9 cellular contexts compared by ENCODE assay signal in the genomic region with DNA sequence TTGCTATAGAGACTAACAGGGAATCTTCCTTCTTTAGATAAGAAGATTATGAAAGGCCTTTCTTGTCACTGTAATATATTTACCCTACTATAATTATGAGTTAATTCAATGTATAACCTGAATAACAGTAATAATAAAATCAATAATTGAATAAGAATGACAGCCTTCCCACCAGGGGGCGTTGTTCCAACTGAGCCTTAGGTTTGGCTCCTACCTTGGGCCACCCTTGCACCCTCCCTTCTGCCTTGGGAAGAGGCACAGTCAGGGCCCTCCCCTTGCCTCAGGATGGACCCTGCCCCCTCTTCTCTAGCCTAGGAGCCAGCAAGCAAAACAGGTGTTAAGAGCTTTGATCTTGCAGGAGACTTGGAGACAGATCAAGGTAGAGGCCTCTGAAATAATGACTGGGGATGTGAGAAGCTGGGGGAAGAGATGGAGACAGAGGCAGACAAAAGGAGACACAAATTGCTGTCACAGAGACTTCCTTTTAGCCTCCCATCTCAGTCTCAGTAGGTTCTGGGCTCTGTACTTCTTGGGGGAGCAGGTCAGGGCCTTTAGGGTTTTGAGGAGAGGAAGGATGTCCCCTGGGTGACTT. TPM values are rescaled to one million over a fixed set of nuclear protein-coding genes. Genes with fewer than 3 reads are reported as not detected.
A peak's percentile ranks its signal among the peaks of the same experiment; 100 is the strongest.
DNase-seq lines count a peak whose midpoint lies in the region; ATAC-seq, FAIRE-seq and TF ChIP-seq lines count a peak whose summit lies in the region.
"Had no signal": no experiment of that assay in that cellular context is flagged by ENCODE, and none has a peak within 500 bp of the region (broad histone marks: within the 10 kb centered on the region; RNA-seq: fewer than 3 reads in every experiment).

No MANE protein-coding gene starts in this region.

- TF ChIP-seq EP300 in GM12878 (IDR thresholded peaks at IDR 0.05; ENCODE audit: borderline replicate concordance in 1 of 2, control insufficient read depth in 1 of 2, low read depth in 2 of 2, low read length in 2 of 2): no peak

- H3K27me3 ChIP-seq in OCI-LY1 (ENCODE audit: insufficient read depth, low read length) (no peaks in the 10 kb centered on the region), GM12878 (replicated peaks in 1 of 2; ENCODE audit: control insufficient read depth in 2 of 2, insufficient read depth in 2 of 2, low read length in 1 of 2) (no peaks in the 10 kb centered on the region), osteoblast (ENCODE audit: insufficient read depth, low read length) (peaks cover 64% of the 10 kb centered on the region)

- TF ChIP-seq RAD21 in GM12878 (IDR thresholded peaks at IDR 0.05; ENCODE audit: insufficient read depth, low read depth, low read length): peak; percentile 37; the same call in 1 of the 2 replicates

- FAIRE-seq in G401.6 (lab: Jason Lieb, UNC) (peak; percentile 72), GM12878 (lab: Jason Lieb, UNC) (peak; percentile 78)

- 0% methylated on average over 1 of the region's 1 CpG for WGBS in GM12878 (ENCODE audit: insufficient coverage, insufficient replicate concordance, low lambda C conversion rate, missing lambda C conversion rate)

- no peaks in the 10 kb centered on the region for H3F3A ChIP-seq in OCI-LY1 (ENCODE audit: insufficient read depth, low read length)

- TF ChIP-seq POLR2A in GM12878 (IDR thresholded peaks at IDR 0.05; ENCODE audit: low read depth, low read length): no peak

- H3K79me2 ChIP-seq in OCI-LY1 (ENCODE audit: insufficient read depth, low read length) (no peaks in the 10 kb centered on the region), GM12878 (ENCODE audit: control insufficient read depth, insufficient read depth, low read length) (no peaks in the 10 kb centered on the region), osteoblast (ENCODE audit: insufficient read depth, low read length) (no peaks in the 10 kb centered on the region)

- CTCF ChIA-PET in GM12878 (lab: Yijun Ruan, JAX): interaction anchor here (0.6 to 2.4 kb wide), 16 partner anchors 9 to 414 kb away, joined by 3 to 8 read pairs (median 3); a partner anchor contains a TSS

- H3K36me3 ChIP-seq in OCI-LY1 (ENCODE audit: insufficient read depth, low read length) (no peaks in the 10 kb centered on the region), GM12878 (ENCODE audit: control insufficient read depth in 2 of 2, insufficient read depth in 2 of 2, low read length in 1 of 2) (no peaks in the 10 kb centered on the region), osteoblast (ENCODE audit: insufficient read depth, low read length) (no peaks in the 10 kb centered on the region)

- DNase-seq in GM12878 (ENCODE audit: low read depth, low spot score) (no peak), osteoblast (ENCODE audit: insufficient read length, low spot score, missing footprints) (no peak), NCI-H2081 treated with DMSO at 0.1 percent for 48 hours (lab: John Stamatoyannopoulos, UW) (no peak), NCI-H774 (lab: John Stamatoyannopoulos, UW) (no peak)
- no peak for DNase-seq in NK-92 treated with Interleukin-12 subunit alpha and Interleukin-12 subunit beta, amount 100 ng/mL, for 24 hours (lab: John Stamatoyannopoulos, UW)

- H3K4me1 ChIP-seq in OCI-LY1 (ENCODE audit: insufficient read depth, low read length, severe bottlenecking) (no peaks in the 10 kb centered on the region), GM12878 (ENCODE audit: control insufficient read depth, insufficient read depth, low read length) (no peaks in the 10 kb centered on the region), osteoblast (ENCODE audit: insufficient read depth, low read length) (no peaks in the 10 kb centered on the region)

- in situ Hi-C loops in GM12878 (cut with MboI): no loop called here

- no TSS peak for BruUV-seq in GM12878 (replicated peaks; lab: Mats Ljungman, UMichigan)

- RAD21 ChIA-PET in GM12878 (lab: Charles Lee; ENCODE audit: unreplicated experiment): no interaction called here

- H3K9me2 ChIP-seq in OCI-LY1 (ENCODE audit: low read depth, low read length): no peaks in the 10 kb centered on the region

- peak; percentile 34; the same call in 1 of the 3 replicates for ATAC-seq in GM12878
- no peak for ATAC-seq in GM21390 (IDR thresholded peaks at IDR 0.05; ENCODE audit: unreplicated experiment)

- no peak overlapping the region for H3K9ac ChIP-seq in OCI-LY1 (ENCODE audit: low read length)
- no peak overlapping the region for H3K9ac ChIP-seq in GM12878 (ENCODE audit: control insufficient read depth, insufficient read depth, low read length)

- H3K27ac ChIP-seq in OCI-LY1 (ENCODE audit: low read depth, low read length, poor library complexity, severe bottlenecking) (no peak overlapping the region), GM12878 (ENCODE audit: control insufficient read depth, insufficient read depth) (no peak overlapping the region), osteoblast (ENCODE audit: low read depth, low read length) (no peak overlapping the region)

- H3K4me3 ChIP-seq in OCI-LY1 (ENCODE audit: low read depth, low read length, poor library complexity, severe bottlenecking) (no peak overlapping the region), GM12878 (no peak overlapping the region), osteoblast (ENCODE audit: insufficient read depth, low read length) (no peak overlapping the region)

- TF ChIP-seq CTCF in OCI-LY1 (IDR thresholded peaks at IDR 0.05; ENCODE audit: low read length) (peak; percentile 66), GM12878 (IDR thresholded peaks at IDR 0.05 in 2 of 3, conservative IDR thresholded peaks at IDR 0.05 in 1 of 3; ENCODE audit: control insufficient read depth in 2 of 3, extremely low read depth in 1 of 3, insufficient read depth in 1 of 3, low read depth in 3 of 3, low read length in 3 of 3) (peak; percentile 31 to 54 (median 52); a peak in 5 of 6 replicates), osteoblast (IDR thresholded peaks at IDR 0.05; ENCODE audit: extremely low read depth, low read depth, low read length) (peak; percentile 67)

- no peak overlapping the region for H2AFZ ChIP-seq in OCI-LY1 (ENCODE audit: low read length)
- H2AFZ ChIP-seq in GM12878 (ENCODE audit: control insufficient read depth, low read depth, low read length): no peak overlapping the region
- no peak overlapping the region for H2AFZ ChIP-seq in osteoblast (ENCODE audit: low read length)

- no peak overlapping the region for H3K4me2 ChIP-seq in OCI-LY1 (ENCODE audit: low read length)
- H3K4me2 ChIP-seq in GM12878 (ENCODE audit: control insufficient read depth, insufficient read depth): no peak overlapping the region
- H3K4me2 ChIP-seq in osteoblast (ENCODE audit: insufficient read depth, low read length): no peak overlapping the region

- H3K9me3 ChIP-seq in OCI-LY1 (ENCODE audit: low read length): no peaks in the 10 kb centered on the region
- no peaks in the 10 kb centered on the region for H3K9me3 ChIP-seq in GM12878 (replicated peaks; ENCODE audit: control insufficient read depth, insufficient read depth, low read length)
- no peaks in the 10 kb centered on the region for H3K9me3 ChIP-seq in osteoblast (ENCODE audit: low read depth, low read length)

- SMC1A ChIA-PET in GM12878 (lab: Charles Lee; ENCODE audit: uncharacterized antibody, unreplicated experiment): interaction anchor here (0.6 to 1.4 kb wide), 3 partner anchors 12 to 196 kb away, joined by 3 read pairs; no protein-coding TSS in a partner anchor

- intact Hi-C loops in GM12878 (cut with micrococcal nuclease; ENCODE audit: unreplicated experiment): loop anchor here (10.0 kb wide), 1 partner anchor 193 kb away; a partner anchor contains a TSS

- H4K20me1 ChIP-seq in OCI-LY1 (ENCODE audit: insufficient read depth, low read length) (no peaks in the 10 kb centered on the region), GM12878 (ENCODE audit: control insufficient read depth, insufficient read depth) (no peaks in the 10 kb centered on the region), osteoblast (ENCODE audit: insufficient read depth, low read length) (no peaks in the 10 kb centered on the region)

- POLR2A ChIA-PET in GM12878 (lab: Charles Lee): no interaction called here

TF ChIP-seq in GM12878, 131 proteins besides CTCF, POLR2A, EP300 and RAD21 (continues in another document):
- TF ChIP-seq, protein P1, sequence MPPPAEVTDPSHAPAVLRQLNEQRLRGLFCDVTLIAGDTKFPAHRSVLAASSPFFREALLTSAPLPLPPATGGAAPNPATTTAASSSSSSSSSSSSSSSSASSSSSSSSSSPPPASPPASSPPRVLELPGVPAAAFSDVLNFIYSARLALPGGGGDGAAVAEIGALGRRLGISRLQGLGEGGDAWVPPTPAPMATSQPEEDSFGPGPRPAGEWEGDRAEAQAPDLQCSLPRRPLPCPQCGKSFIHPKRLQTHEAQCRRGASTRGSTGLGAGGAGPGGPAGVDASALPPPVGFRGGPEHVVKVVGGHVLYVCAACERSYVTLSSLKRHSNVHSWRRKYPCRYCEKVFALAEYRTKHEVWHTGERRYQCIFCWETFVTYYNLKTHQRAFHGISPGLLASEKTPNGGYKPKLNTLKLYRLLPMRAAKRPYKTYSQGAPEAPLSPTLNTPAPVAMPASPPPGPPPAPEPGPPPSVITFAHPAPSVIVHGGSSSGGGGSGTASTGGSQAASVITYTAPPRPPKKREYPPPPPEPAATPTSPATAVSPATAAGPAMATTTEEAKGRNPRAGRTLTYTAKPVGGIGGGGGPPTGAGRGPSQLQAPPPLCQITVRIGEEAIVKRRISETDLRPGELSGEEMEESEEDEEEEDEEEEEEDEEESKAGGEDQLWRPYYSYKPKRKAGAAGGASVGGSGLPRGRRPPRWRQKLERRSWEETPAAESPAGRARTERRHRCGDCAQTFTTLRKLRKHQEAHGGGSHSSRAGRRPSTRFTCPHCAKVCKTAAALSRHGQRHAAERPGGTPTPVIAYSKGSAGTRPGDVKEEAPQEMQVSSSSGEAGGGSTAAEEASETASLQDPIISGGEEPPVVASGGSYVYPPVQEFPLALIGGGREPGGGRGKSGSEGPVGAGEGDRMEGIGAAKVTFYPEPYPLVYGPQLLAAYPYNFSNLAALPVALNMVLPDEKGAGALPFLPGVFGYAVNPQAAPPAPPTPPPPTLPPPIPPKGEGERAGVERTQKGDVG (CRISPR knock-in tag; IDR thresholded peaks at IDR 0.05): no peak
- no peak for TF ChIP-seq CBX5 (IDR thresholded peaks at IDR 0.05; ENCODE audit: low read depth)

RNA-seq across cellular contexts. Expression of a gene that starts 40.1 kb away (rescaled TPM):
- total RNA-seq in GM12878 (2013; cell fraction: nucleolus; rRNA removed): 2.6 TPM in 1 of 2 replicates, not detected in the other
- total RNA-seq in GM12878 (2014; rRNA removed): not detected in 2 replicates
- total RNA-seq in GM12878 (2014; rRNA removed; fragmentation: Illumina TruSeq; extraction: Trizol): not detected in 2 replicates
- not detected in 2 replicates for total RNA-seq in GM12878 (2021)
- polyA plus RNA-seq in GM12878 (2011; ENCODE audit: low read depth): not detected
- 0.19 and 0.26 TPM in 2 replicates for polyA plus RNA-seq in GM12878 (2011; rRNA removed)
- polyA plus RNA-seq in GM12878 (2011; cell fraction: cytosol; rRNA removed): 0.13 and 0.32 TPM in 2 replicates
- 0.73 and 1.7 TPM in 2 replicates for polyA plus RNA-seq in GM12878 (2011; cell fraction: nucleus; rRNA removed)
- not detected in 2 replicates for polyA plus RNA-seq in GM12878 (2012)
- polyA plus RNA-seq in GM12878 (2014; fragmentation: Illumina TruSeq; extraction: Trizol): not detected in 2 replicates
- polyA plus RNA-seq in GM12878 (2014; fragmentation: Nextera tagmentation; extraction: Ambion mirVana): not detected
- polyA plus RNA-seq in GM12878 (2014; rRNA removed): not detected in 2 replicates
- not detected for polyA plus RNA-seq in GM12878 (2016; fragmentation: Nextera tagmentation; extraction: Ambion mirVana)
- 2.2 and 4.3 TPM in 2 replicates for polyA minus RNA-seq in GM12878 (2011; rRNA and poly(A)+ RNA removed)
- 3.3 TPM in 1 of 2 replicates, not detected in the other for polyA minus RNA-seq in GM12878 (2011; cell fraction: cytosol; rRNA and poly(A)+ RNA removed)
- 2.1 and 3.4 TPM in 2 replicates for polyA minus RNA-seq in GM12878 (2011; cell fraction: nucleus; rRNA and poly(A)+ RNA removed)
- not detected in 2 replicates for total RNA-seq in osteoblast
- total RNA-seq: RPMI7951 had no signal
